2 cellular contexts compared by ENCODE assay signal in the genomic region with DNA sequence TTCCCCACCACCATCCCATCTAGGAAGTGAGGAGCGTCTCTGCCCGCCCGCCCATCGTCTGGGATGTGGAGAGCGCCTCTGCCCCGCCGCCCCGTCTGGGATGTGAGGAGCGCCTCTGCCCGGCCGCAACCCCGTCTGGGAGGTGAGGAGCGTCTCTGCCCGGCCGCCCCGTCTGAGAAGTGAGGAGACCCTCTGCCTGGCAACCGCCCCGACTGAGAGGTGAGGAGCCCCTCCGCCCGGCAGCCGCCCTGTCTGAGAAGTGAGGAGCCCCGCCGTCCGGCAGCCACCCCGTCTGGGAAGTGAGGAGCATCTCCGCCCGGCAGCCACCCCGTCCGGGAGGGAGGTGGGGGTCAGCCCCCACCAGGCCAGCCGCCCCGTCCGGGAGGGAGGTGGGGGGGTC.
DNase-seq lines count a peak whose midpoint lies in the region; ATAC-seq lines count a peak whose summit lies in the region.
"Not testable (repeated sequence)": the region's sequence is repeated elsewhere in the genome, so short reads cannot be mapped to it uniquely, and the experiment has no call there.

No MANE protein-coding gene starts in this region.

- DNase-seq in left ventricle myocardium superior (peak; percentile 14), posterior vena cava (ENCODE audit: low spot score) (peak; percentile 65)

- ATAC-seq in left ventricle myocardium superior = not testable (repeated sequence)

- intact Hi-C loops in left ventricle myocardium superior (cut with micrococcal nuclease) = loop anchor here (5.0 kb wide), 1 partner anchor 305 kb away; no protein-coding TSS in a partner anchor
- intact Hi-C loops in posterior vena cava (cut with DNase I) = not testable (repeated sequence)
